ENCODE assay signal across 8 cellular contexts in the genomic region with DNA sequence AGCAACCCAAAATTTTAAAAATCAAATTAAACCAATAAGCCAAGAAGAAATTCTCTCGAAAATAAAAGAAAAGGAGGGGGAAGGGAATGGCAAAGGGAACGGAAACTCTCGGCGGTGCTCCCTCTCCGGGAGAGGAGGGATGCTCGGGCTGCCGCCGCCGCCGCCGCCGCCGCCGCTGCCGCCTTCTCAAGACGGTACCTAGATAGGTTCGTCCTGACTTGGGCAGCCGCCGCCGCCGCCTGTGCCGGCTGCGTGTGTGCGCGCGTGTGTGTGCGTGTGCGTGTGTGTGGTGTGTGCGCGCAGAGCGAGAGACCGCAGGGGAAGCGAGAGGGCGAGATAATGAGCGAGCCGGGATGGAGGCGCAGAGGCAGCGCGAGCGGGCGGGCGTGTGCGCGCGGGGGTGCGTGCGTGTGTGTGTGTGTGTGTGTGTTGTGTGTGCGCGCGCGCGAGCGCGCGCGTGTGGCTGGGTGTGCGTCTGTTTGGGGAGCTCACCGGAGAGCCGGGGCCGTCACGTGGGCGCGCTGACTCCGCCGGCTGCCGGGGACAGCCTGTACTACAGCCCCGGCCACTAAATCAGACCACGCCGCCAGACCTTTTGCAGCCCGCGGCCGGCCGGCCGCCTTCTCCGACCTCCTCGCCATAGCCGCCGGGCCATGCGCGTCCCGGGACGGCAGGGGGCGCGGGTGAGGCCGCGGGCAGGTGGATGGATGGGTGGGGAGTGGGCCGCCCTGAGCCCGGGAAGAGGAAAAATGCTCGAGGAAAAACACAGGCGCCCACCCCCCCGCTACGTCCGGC.
A peak's percentile ranks its signal among the peaks of the same experiment; 100 is the strongest.
DNase-seq lines count a peak whose midpoint lies in the region; ATAC-seq and TF ChIP-seq lines count a peak whose summit lies in the region.

No MANE protein-coding gene starts in this region.

- CTCF ChIA-PET in activated CD4-positive, alpha-beta memory T cell treated with anti-CD3 and anti-CD28 coated beads for 36 hours (lab: Charles Lee) = interaction anchor here (0.7 to 1.4 kb wide), 6 partner anchors 12 to 840 kb away, joined by 3 to 4 read pairs (median 3); a partner anchor contains a TSS

- intact Hi-C loops in activated CD4-positive, alpha-beta memory T cell treated with anti-CD3 and anti-CD28 coated beads for 36 hours (cut with micrococcal nuclease) = loop anchor here (5.0 to 10.0 kb wide), 2 partner anchors 215 to 902 kb away; a partner anchor contains a TSS

- peaks cover 0 to 2% of the 10 kb centered on the region in 2 donors for H3K9me3 ChIP-seq in lung (ENCODE audit: control insufficient read depth in 2 of 2, insufficient read depth in 1 of 2, low read length in 1 of 2)

- peaks cover 47% of the 10 kb centered on the region for H3K27me3 Mint-ChIP-seq in activated CD4-positive, alpha-beta memory T cell treated with anti-CD3 and anti-CD28 coated beads for 36 hours

- peaks cover 0 to 12% of the 10 kb centered on the region in 2 donors for H3K4me1 ChIP-seq in lung (ENCODE audit: control insufficient read depth in 2 of 2, insufficient read depth in 2 of 2, low read length in 2 of 2)

- peak overlapping the region; percentile 54 to 61 for H3K27ac ChIP-seq in lung (ENCODE audit: low read depth in 1 of 2, low read length in 1 of 2)

- TF ChIP-seq CTCF in lung (IDR thresholded peaks at IDR 0.05; ENCODE audit: control extremely low read depth, extremely low read depth) = no peak

- WGBS in lung, 2 donors = 0 to 1% methylated on average over 53 to 93 of the region's 93 CpGs

- POLR2A ChIA-PET in activated CD4-positive, alpha-beta memory T cell treated with anti-CD3 and anti-CD28 coated beads for 36 hours (lab: Charles Lee) = interaction anchor here (1.3 kb wide), 1 partner anchor 112 kb away, joined by 3 read pairs; a partner anchor contains a TSS

- no peaks in the 10 kb centered on the region for H3K36me3 Mint-ChIP-seq in activated CD4-positive, alpha-beta memory T cell treated with anti-CD3 and anti-CD28 coated beads for 36 hours

- H3K27ac Mint-ChIP-seq in activated CD4-positive, alpha-beta memory T cell treated with anti-CD3 and anti-CD28 coated beads for 36 hours = no peak overlapping the region

- DNase-seq in AG08396 (ENCODE audit: low spot score) (peak; percentile 92), NCI-H510A treated with DMSO at 0.1 percent for 48 hours (lab: John Stamatoyannopoulos, UW) (peak; percentile 17), lung (ENCODE audit: low spot score) (peak; percentile 74)
- DNase-seq in activated CD4-positive, alpha-beta memory T cell treated with anti-CD3 and anti-CD28 coated beads for 36 hours = peak; percentile 73
- DNase-seq in effector CD8-positive, alpha-beta T cell (lab: John Stamatoyannopoulos, UW) = peak; percentile 12
- DNase-seq in stimulated activated CD4-positive, alpha-beta T cell treated with anti-CD3 and anti-CD28 coated beads, TNF-alpha, amount 100 ng/mL, for 1 hour (ENCODE audit: low read depth in 3 of 3, low spot score in 1 of 3) = peak in 2 of 3 donors; percentile 26 to 40

- peaks cover 3% of the 10 kb centered on the region for H3K27me3 ChIP-seq in lung (ENCODE audit: control insufficient read depth, insufficient read depth)

- H3K9me3 Mint-ChIP-seq in activated CD4-positive, alpha-beta memory T cell treated with anti-CD3 and anti-CD28 coated beads for 36 hours = no peaks in the 10 kb centered on the region

- H3K4me3 Mint-ChIP-seq in activated CD4-positive, alpha-beta memory T cell treated with anti-CD3 and anti-CD28 coated beads for 36 hours = peak overlapping the region; percentile 79

- H3K4me3 ChIP-seq in lung = peak overlapping the region; percentile 70

- H3K4me1 Mint-ChIP-seq in activated CD4-positive, alpha-beta memory T cell treated with anti-CD3 and anti-CD28 coated beads for 36 hours (ENCODE audit: low read depth) = peaks cover 25% of the 10 kb centered on the region

- H3K36me3 ChIP-seq in lung (ENCODE audit: control insufficient read depth in 2 of 2, insufficient read depth in 2 of 2, low read length in 2 of 2) = no peaks in the 10 kb centered on the region

- ATAC-seq in GM18907 (IDR thresholded peaks at IDR 0.05; ENCODE audit: unreplicated experiment) (peak; percentile 66), HG03280 (IDR thresholded peaks at IDR 0.05; ENCODE audit: unreplicated experiment) (peak; percentile 54), lung (ENCODE audit: insufficient read depth, low FRiP score) (peak; percentile 71)

Comparison
In these comparisons a context has a peak if more than half of its experiments do, and no peak if none do; other contexts are left out.
1. Peak in every context shown above with its lines: DNase-seq, ATAC-seq, H3K4me3 ChIP-seq and H3K27ac ChIP-seq.
2. DNase-seq: peak in every context shown above with its lines; median percentile 92 in AG08396; 74 in lung; 73 in activated CD4-positive, alpha-beta memory T cell treated with anti-CD3 and anti-CD28 coated beads for 36 hours; 33 in stimulated activated CD4-positive, alpha-beta T cell treated with anti-CD3 and anti-CD28 coated beads, TNF-alpha, amount 100 ng/mL, for 1 hour; 17 in NCI-H510A treated with DMSO at 0.1 percent for 48 hours; 12 in effector CD8-positive, alpha-beta T cell.